15 cellular contexts compared by ENCODE assay signal in genomic region chr2:168182850-168183249, GRCh38.
DNase-seq lines count a peak whose midpoint lies in the region; TF ChIP-seq lines count a peak whose summit lies in the region.
"Had no signal": no experiment of that assay in that cellular context is flagged by ENCODE, and none has a peak within 500 bp of the region (broad histone marks: within the 10 kb centered on the region; RNA-seq: fewer than 3 reads in every experiment).

No MANE protein-coding gene starts in this region.

- H3K36me3 Mint-ChIP-seq in T-helper 2 cell treated with Interferon-gamma antibody and Interleukin-4, amounts not matched to agents 5 μg/mL and 100 μg/mL, for 36 hours (ENCODE audit: low read depth): peaks cover 25% of the 10 kb centered on the region
- H3K36me3 Mint-ChIP-seq in brain (peaks cover 8% of the 10 kb centered on the region), nephron progenitor cell (ENCODE audit: low read depth) (peaks cover 18% of the 10 kb centered on the region)
- H3K36me3 Mint-ChIP-seq: IgD-negative memory B cell had no signal

- no peak overlapping the region for H3K4me3 Mint-ChIP-seq in T-helper 2 cell treated with Interferon-gamma antibody and Interleukin-4, amounts not matched to agents 5 μg/mL and 100 μg/mL, for 36 hours
- H3K4me3 Mint-ChIP-seq in brain (no peak overlapping the region), nephron progenitor cell (no peak overlapping the region)
- H3K4me3 Mint-ChIP-seq: CD8-positive, alpha-beta T cell; H9; IgD-negative memory B cell had no signal

- no peaks in the 10 kb centered on the region for H3K27me3 ChIP-seq in testis
- H3K27me3 ChIP-seq: BE2C had no signal

- WGBS in testis, 2 donors: 86 to 88% methylated on average over 3 of the region's 3 CpGs

- intact Hi-C loops in testis (cut with DNase I; ENCODE audit: low total_unique reads): no loop called here

- H3K4me1 Mint-ChIP-seq in T-helper 2 cell treated with Interferon-gamma antibody and Interleukin-4, amounts not matched to agents 5 μg/mL and 100 μg/mL, for 36 hours (ENCODE audit: low read depth): peaks cover 73% of the 10 kb centered on the region
- H3K4me1 Mint-ChIP-seq in brain: peaks cover 99% of the 10 kb centered on the region
- H3K4me1 Mint-ChIP-seq in nephron progenitor cell: peaks cover 69% of the 10 kb centered on the region

- H3K27me3 Mint-ChIP-seq in T-helper 2 cell treated with Interferon-gamma antibody and Interleukin-4, amounts not matched to agents 5 μg/mL and 100 μg/mL, for 36 hours (ENCODE audit: low read depth): no peaks in the 10 kb centered on the region
- H3K27me3 Mint-ChIP-seq in brain (no peaks in the 10 kb centered on the region), nephron progenitor cell (ENCODE audit: low read depth, poor library complexity) (no peaks in the 10 kb centered on the region)
- H3K27me3 Mint-ChIP-seq: IgD-negative memory B cell had no signal

- no peaks in the 10 kb centered on the region for H3K9me3 ChIP-seq in testis
- H3K9me3 ChIP-seq: BE2C had no signal

- H3K9me3 Mint-ChIP-seq in T-helper 2 cell treated with Interferon-gamma antibody and Interleukin-4, amounts not matched to agents 5 μg/mL and 100 μg/mL, for 36 hours: no peaks in the 10 kb centered on the region
- H3K9me3 Mint-ChIP-seq in brain: no peaks in the 10 kb centered on the region
- no peaks in the 10 kb centered on the region for H3K9me3 Mint-ChIP-seq in nephron progenitor cell
- H3K9me3 Mint-ChIP-seq: CD8-positive, alpha-beta T cell; H9; IgD-negative memory B cell had no signal

- no peak overlapping the region for H3K4me3 ChIP-seq in testis

- H3K4me1 ChIP-seq in testis: peaks cover 3% of the 10 kb centered on the region
- H3K4me1 ChIP-seq: BE2C had no signal

- TF ChIP-seq CTCF in brain (conservative IDR thresholded peaks at IDR 0.05) (no peak), nephron progenitor cell (IDR thresholded peaks at IDR 0.05) (no peak), testis (IDR thresholded peaks at IDR 0.05) (no peak)

- no peak overlapping the region for H3K27ac ChIP-seq in testis

- no peak for DNase-seq in T-helper 2 cell treated with Interferon-gamma antibody and Interleukin-4, amounts not matched to agents 5 μg/mL and 100 μg/mL, for 36 hours (ENCODE audit: low spot score)
- DNase-seq in T-helper 2 cell: no peak
- DNase-seq in LoVo (ENCODE audit: low spot score): peak; percentile 21
- DNase-seq in nephron progenitor cell: no peak
- no peak for DNase-seq in NCI-H446 treated with DMSO at 0.1 percent for 48 hours (lab: John Stamatoyannopoulos, UW)
- DNase-seq in NOMO-1 (lab: John Stamatoyannopoulos, UW; ENCODE audit: unreplicated experiment in 2 of 2): no peak
- no peak for DNase-seq in testis
- DNase-seq: BE2C; CD8-positive, alpha-beta T cell; DMS79; H9; NCI-H187; NK-92 treated with Interleukin-12 subunit alpha and Interleukin-12 subunit beta, amount 100 ng/mL, for 24 hours had no signal

- no peaks in the 10 kb centered on the region for H3K36me3 ChIP-seq in testis (ENCODE audit: low read depth, missing control alignments)
- H3K36me3 ChIP-seq: BE2C had no signal

- H3K27ac Mint-ChIP-seq in T-helper 2 cell treated with Interferon-gamma antibody and Interleukin-4, amounts not matched to agents 5 μg/mL and 100 μg/mL, for 36 hours: peak overlapping the region; percentile 13
- H3K27ac Mint-ChIP-seq in brain (peak overlapping the region in 3 of 5 experiments; percentile 12 to 90 (median 56)), nephron progenitor cell (peak overlapping the region; percentile 12)
- H3K27ac Mint-ChIP-seq: CD8-positive, alpha-beta T cell; H9; IgD-negative memory B cell had no signal

- no peak for TF ChIP-seq POLR2A in testis (IDR thresholded peaks at IDR 0.05)
